In genomic region chr9:17018001-17018491, GRCh38 we compare ENCODE assay signal across 1 cellular context.
TF ChIP-seq lines count a peak whose summit lies in the region.

No MANE protein-coding gene starts in this region.

TF ChIP-seq in WTC11, 78 proteins besides CTCF, POLR2A, EP300 and RAD21 (continued from another document):
- TF ChIP-seq AFF4 (CRISPR knock-in tag; IDR thresholded peaks at IDR 0.05; ENCODE audit: borderline replicate concordance), result no peak
- no peak for TF ChIP-seq GABPB1 (CRISPR knock-in tag; IDR thresholded peaks at IDR 0.05)
- no peak for TF ChIP-seq MYBL2 (CRISPR knock-in tag; IDR thresholded peaks at IDR 0.05)
